Comparison of ENCODE assay signal across 18 cellular contexts in genomic region chr2:154484338-154485099, GRCh38.
A peak's percentile ranks its signal among the peaks of the same experiment; 100 is the strongest.
DNase-seq lines count a peak whose midpoint lies in the region; ATAC-seq, FAIRE-seq and TF ChIP-seq lines count a peak whose summit lies in the region.
"Had no signal": no experiment of that assay in that cellular context is flagged by ENCODE, and none has a peak within 500 bp of the region (broad histone marks: within the 10 kb centered on the region; RNA-seq: fewer than 3 reads in every experiment).

No MANE protein-coding gene starts in this region.

- no peaks in the 10 kb centered on the region for H3K9me3 Mint-ChIP-seq in progenitor cell of endocrine pancreas (ENCODE audit: low read depth)
- H3K9me3 Mint-ChIP-seq: CD4-positive, alpha-beta T cell had no signal

- no peaks in the 10 kb centered on the region for H3K36me3 ChIP-seq in GM12878 (ENCODE audit: control insufficient read depth in 2 of 2, insufficient read depth in 2 of 2, low read length in 1 of 2)
- H3K36me3 ChIP-seq: esophagus muscularis mucosa, suprapubic skin had no signal

- peak; percentile 10 for DNase-seq in DMS 273 (lab: John Stamatoyannopoulos, UW; ENCODE audit: unreplicated experiment)
- no peak for DNase-seq in DMS 273 treated with DMSO at 0.1 percent for 48 hours (lab: John Stamatoyannopoulos, UW)
- DNase-seq in GM12878 (ENCODE audit: low read depth, low spot score), result no peak
- no peak for DNase-seq in progenitor cell of endocrine pancreas (ENCODE audit: low spot score, unreplicated experiment)
- DNase-seq in GM12892 (ENCODE audit: insufficient read length), result no peak
- DNase-seq in left colon, result no peak
- DNase-seq: activated CD4-positive, alpha-beta T cell treated with anti-CD3 and anti-CD28 coated beads for 4 hours; activated T-cell treated with anti-CD3 and anti-CD28 coated beads, Interleukin-2, amount 50 U/mL, for 48 hours; CD4-positive, alpha-beta T cell; NCI-H226; T-helper 1 cell had no signal

- CTCF ChIA-PET in GM12878 (lab: Yijun Ruan, JAX), result no interaction called here

- no peaks in the 10 kb centered on the region for H3K9me3 ChIP-seq in GM12878 (replicated peaks; ENCODE audit: control insufficient read depth, insufficient read depth, low read length)
- H3K9me3 ChIP-seq: esophagus muscularis mucosa, suprapubic skin had no signal

- H3K4me2 ChIP-seq in GM12878 (ENCODE audit: control insufficient read depth, insufficient read depth), result no peak overlapping the region

- no peaks in the 10 kb centered on the region for H3K27me3 Mint-ChIP-seq in progenitor cell of endocrine pancreas
- H3K27me3 Mint-ChIP-seq: CD4-positive, alpha-beta T cell had no signal

- no peaks in the 10 kb centered on the region for H3K36me3 Mint-ChIP-seq in progenitor cell of endocrine pancreas (ENCODE audit: insufficient read depth)

- RAD21 ChIA-PET in GM12878 (lab: Charles Lee; ENCODE audit: unreplicated experiment), result interaction anchor here (0.6 kb wide), 1 partner anchor 27 kb away, joined by 3 read pairs; no protein-coding TSS in a partner anchor

- no peak for TF ChIP-seq POLR2A in GM12878 (IDR thresholded peaks at IDR 0.05; ENCODE audit: low read depth, low read length)
- no peak for TF ChIP-seq POLR2A in GM12892 (IDR thresholded peaks at IDR 0.05; ENCODE audit: low read depth, low read length)

- H3K4me3 ChIP-seq in GM12878, result no peak overlapping the region
- H3K4me3 ChIP-seq: esophagus muscularis mucosa, suprapubic skin had no signal

- 41% methylated on average over 4 of the region's 4 CpGs for WGBS in GM12878 (ENCODE audit: insufficient coverage, insufficient replicate concordance, low lambda C conversion rate, missing lambda C conversion rate)

- SMC1A ChIA-PET in GM12878 (lab: Charles Lee; ENCODE audit: uncharacterized antibody, unreplicated experiment), result interaction anchor here (1.2 kb wide), 1 partner anchor 32 kb away, joined by 3 read pairs; no protein-coding TSS in a partner anchor

- H3K79me2 ChIP-seq in GM12878 (ENCODE audit: control insufficient read depth, insufficient read depth, low read length), result no peaks in the 10 kb centered on the region

- TF ChIP-seq CTCF in GM12878 (IDR thresholded peaks at IDR 0.05 in 2 of 3, conservative IDR thresholded peaks at IDR 0.05 in 1 of 3; ENCODE audit: control insufficient read depth in 2 of 3, extremely low read depth in 1 of 3, insufficient read depth in 1 of 3, low read depth in 3 of 3, low read length in 3 of 3) (no peak), progenitor cell of endocrine pancreas (IDR thresholded peaks at IDR 0.05; ENCODE audit: unreplicated experiment) (no peak)

- H3K4me1 ChIP-seq in GM12878 (ENCODE audit: control insufficient read depth, insufficient read depth, low read length), result no peaks in the 10 kb centered on the region
- H3K4me1 ChIP-seq: suprapubic skin had no signal

- no peaks in the 10 kb centered on the region for H4K20me1 ChIP-seq in GM12878 (ENCODE audit: control insufficient read depth, insufficient read depth)

- no peak overlapping the region for H3K27ac ChIP-seq in GM12878 (ENCODE audit: control insufficient read depth, insufficient read depth)
- H3K27ac ChIP-seq: 22Rv1, esophagus muscularis mucosa, suprapubic skin had no signal

- in situ Hi-C loops in GM12878 (cut with MboI), result no loop called here

- peak overlapping the region; percentile 62 for H3K27ac Mint-ChIP-seq in progenitor cell of endocrine pancreas
- H3K27ac Mint-ChIP-seq: CD4-positive, alpha-beta T cell had no signal

- peaks cover 29% of the 10 kb centered on the region for H3K4me1 Mint-ChIP-seq in progenitor cell of endocrine pancreas (ENCODE audit: low read depth)

- H3K4me3 Mint-ChIP-seq in progenitor cell of endocrine pancreas (ENCODE audit: low read depth), result no peak overlapping the region
- H3K4me3 Mint-ChIP-seq: CD4-positive, alpha-beta T cell had no signal

- no TSS peak for BruUV-seq in GM12878 (replicated peaks; lab: Mats Ljungman, UMichigan)

- ATAC-seq in HG03378 (IDR thresholded peaks at IDR 0.05; ENCODE audit: unreplicated experiment) (peak; percentile 80), GM12878 (peak; percentile 63), left colon (no peak), HG03354 (IDR thresholded peaks at IDR 0.05; ENCODE audit: poor library complexity, severe bottlenecking, unreplicated experiment) (no peak)

- H3K9ac ChIP-seq in GM12878 (ENCODE audit: control insufficient read depth, insufficient read depth, low read length), result no peak overlapping the region

- TF ChIP-seq EP300 in GM12878 (IDR thresholded peaks at IDR 0.05; ENCODE audit: borderline replicate concordance in 1 of 2, control insufficient read depth in 1 of 2, low read depth in 2 of 2, low read length in 2 of 2), result no peak

- intact Hi-C loops in GM12878 (cut with micrococcal nuclease; ENCODE audit: unreplicated experiment), result no loop called here
- intact Hi-C loops in left colon (cut with DNase I, micrococcal nuclease), result no loop called here

- H3K27me3 ChIP-seq in GM12878 (replicated peaks in 1 of 2; ENCODE audit: control insufficient read depth in 2 of 2, insufficient read depth in 2 of 2, low read length in 1 of 2), result no peaks in the 10 kb centered on the region
- H3K27me3 ChIP-seq: esophagus muscularis mucosa, suprapubic skin had no signal

- POLR2A ChIA-PET in GM12878 (lab: Charles Lee), result no interaction called here

- no peak for TF ChIP-seq RAD21 in GM12878 (IDR thresholded peaks at IDR 0.05; ENCODE audit: insufficient read depth, low read depth, low read length)

- no peak overlapping the region for H2AFZ ChIP-seq in GM12878 (ENCODE audit: control insufficient read depth, low read depth, low read length)

- no peak for FAIRE-seq in GM12878 (lab: Jason Lieb, UNC)
- FAIRE-seq in GM12892 (lab: Jason Lieb, UNC), result no peak
- FAIRE-seq: colon, G401.6 had no signal

TF ChIP-seq in GM12878, 131 proteins besides CTCF, POLR2A, EP300 and RAD21:
- TF ChIP-seq NFYA (IDR thresholded peaks at IDR 0.05; ENCODE audit: borderline replicate concordance, low read depth, low read length), result no peak
- 0 out of 4 replicates have a peak, but pooled peaks of 1 of the 2 experiments have one; percentile 33 for TF ChIP-seq IKZF2 (IDR thresholded peaks at IDR 0.05)
- TF ChIP-seq KDM1A (IDR thresholded peaks at IDR 0.05; ENCODE audit: borderline replicate concordance), result no peak
- TF ChIP-seq RBBP5 (conservative IDR thresholded peaks at IDR 0.05), result no peak
- peak; percentile 31; the same call in 1 of the 2 replicates for TF ChIP-seq ZNF384 (IDR thresholded peaks at IDR 0.05; ENCODE audit: borderline replicate concordance, low read depth, low read length)
TF ChIP-seq in GM12878: peak in this region for 2.

Comparison
In these comparisons a context has a peak if more than half of its experiments do, and no peak if none do; other contexts are left out.
1. ATAC-seq: peak in HG03378 (single experiment) and GM12878 (single experiment); none in left colon (single experiment) and HG03354 (single experiment).